Comparison of ENCODE assay signal across 1 cellular context in the genomic region with DNA sequence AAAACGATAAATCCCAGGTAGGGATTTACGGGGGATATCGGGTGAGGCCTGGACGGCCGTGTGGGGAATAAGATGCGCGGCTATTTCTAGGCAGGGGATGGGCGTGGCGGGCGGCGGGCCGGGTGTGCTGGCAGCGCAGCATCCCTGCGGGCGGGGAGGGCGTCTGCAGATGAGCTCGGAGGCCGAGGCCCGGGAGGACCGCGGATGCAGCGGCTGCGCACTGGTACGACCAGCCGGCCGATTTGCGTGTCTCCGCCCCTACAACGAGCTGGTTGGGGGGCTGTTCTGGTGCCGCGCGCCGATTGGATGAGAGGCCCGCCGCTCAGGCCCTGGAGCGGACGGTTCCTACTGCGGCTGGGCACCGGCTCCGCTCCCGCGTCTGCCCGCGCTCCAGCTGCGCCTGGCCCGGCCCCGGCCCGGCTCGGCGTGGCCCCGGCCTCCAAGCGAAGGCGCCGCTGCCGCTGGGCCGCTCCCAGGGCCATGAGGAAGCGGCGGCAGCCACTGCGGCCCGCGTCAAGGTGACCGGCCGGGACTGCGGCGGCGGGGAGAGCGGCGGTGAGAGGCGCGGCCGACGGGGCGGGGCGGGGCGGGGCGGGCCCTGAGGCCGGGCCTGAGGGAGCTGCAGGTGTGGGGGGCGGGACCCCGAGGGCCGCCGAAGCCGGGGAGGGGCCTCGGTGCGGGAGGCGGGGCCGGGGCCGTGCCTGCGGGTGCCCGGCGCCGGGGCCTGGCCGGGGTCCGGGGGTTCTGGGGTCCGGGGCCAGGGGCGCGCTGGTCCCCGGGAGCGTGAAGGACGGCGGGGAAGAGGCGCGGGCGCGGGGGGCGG.
A peak's percentile ranks its signal among the peaks of the same experiment; 100 is the strongest.
TF ChIP-seq lines count a peak whose summit lies in the region.

A gene with protein sequence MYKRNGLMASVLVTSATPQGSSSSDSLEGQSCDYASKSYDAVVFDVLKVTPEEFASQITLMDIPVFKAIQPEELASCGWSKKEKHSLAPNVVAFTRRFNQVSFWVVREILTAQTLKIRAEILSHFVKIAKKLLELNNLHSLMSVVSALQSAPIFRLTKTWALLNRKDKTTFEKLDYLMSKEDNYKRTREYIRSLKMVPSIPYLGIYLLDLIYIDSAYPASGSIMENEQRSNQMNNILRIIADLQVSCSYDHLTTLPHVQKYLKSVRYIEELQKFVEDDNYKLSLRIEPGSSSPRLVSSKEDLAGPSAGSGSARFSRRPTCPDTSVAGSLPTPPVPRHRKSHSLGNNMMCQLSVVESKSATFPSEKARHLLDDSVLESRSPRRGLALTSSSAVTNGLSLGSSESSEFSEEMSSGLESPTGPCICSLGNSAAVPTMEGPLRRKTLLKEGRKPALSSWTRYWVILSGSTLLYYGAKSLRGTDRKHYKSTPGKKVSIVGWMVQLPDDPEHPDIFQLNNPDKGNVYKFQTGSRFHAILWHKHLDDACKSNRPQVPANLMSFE (plus strand): TSS at position 325 of the 823 bp plus-strand sequence. CDS start 47,508 bp downstream, outside the sequence.

TF ChIP-seq in WTC11, 78 proteins besides CTCF, POLR2A, EP300 and RAD21 (continued from another document):
- TF ChIP-seq, protein P1, sequence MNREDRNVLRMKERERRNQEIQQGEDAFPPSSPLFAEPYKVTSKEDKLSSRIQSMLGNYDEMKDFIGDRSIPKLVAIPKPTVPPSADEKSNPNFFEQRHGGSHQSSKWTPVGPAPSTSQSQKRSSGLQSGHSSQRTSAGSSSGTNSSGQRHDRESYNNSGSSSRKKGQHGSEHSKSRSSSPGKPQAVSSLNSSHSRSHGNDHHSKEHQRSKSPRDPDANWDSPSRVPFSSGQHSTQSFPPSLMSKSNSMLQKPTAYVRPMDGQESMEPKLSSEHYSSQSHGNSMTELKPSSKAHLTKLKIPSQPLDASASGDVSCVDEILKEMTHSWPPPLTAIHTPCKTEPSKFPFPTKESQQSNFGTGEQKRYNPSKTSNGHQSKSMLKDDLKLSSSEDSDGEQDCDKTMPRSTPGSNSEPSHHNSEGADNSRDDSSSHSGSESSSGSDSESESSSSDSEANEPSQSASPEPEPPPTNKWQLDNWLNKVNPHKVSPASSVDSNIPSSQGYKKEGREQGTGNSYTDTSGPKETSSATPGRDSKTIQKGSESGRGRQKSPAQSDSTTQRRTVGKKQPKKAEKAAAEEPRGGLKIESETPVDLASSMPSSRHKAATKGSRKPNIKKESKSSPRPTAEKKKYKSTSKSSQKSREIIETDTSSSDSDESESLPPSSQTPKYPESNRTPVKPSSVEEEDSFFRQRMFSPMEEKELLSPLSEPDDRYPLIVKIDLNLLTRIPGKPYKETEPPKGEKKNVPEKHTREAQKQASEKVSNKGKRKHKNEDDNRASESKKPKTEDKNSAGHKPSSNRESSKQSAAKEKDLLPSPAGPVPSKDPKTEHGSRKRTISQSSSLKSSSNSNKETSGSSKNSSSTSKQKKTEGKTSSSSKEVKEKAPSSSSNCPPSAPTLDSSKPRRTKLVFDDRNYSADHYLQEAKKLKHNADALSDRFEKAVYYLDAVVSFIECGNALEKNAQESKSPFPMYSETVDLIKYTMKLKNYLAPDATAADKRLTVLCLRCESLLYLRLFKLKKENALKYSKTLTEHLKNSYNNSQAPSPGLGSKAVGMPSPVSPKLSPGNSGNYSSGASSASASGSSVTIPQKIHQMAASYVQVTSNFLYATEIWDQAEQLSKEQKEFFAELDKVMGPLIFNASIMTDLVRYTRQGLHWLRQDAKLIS (CRISPR knock-in tag; IDR thresholded peaks at IDR 0.05; ENCODE audit: borderline replicate concordance): no peak
- TF ChIP-seq ZNF232 (CRISPR knock-in tag; IDR thresholded peaks at IDR 0.05) (no peak), ZNF263 (CRISPR knock-in tag; IDR thresholded peaks at IDR 0.05; ENCODE audit: low read depth) (peak; percentile 79; the same call in 1 of the 2 replicates), NFYB (CRISPR knock-in tag; conservative IDR thresholded peaks at IDR 0.05; ENCODE audit: low read depth) (peak; percentile 89), SP1 (CRISPR knock-in tag; conservative IDR thresholded peaks at IDR 0.05) (peak; percentile 90), CBFB (CRISPR knock-in tag; IDR thresholded peaks at IDR 0.05; ENCODE audit: low read depth) (0 out of 2 replicates have a peak, but pooled peaks have one; percentile 21), GRHL2 (CRISPR knock-in tag; IDR thresholded peaks at IDR 0.05; ENCODE audit: insufficient replicate concordance, severe bottlenecking) (no peak)
- TF ChIP-seq, protein P2, sequence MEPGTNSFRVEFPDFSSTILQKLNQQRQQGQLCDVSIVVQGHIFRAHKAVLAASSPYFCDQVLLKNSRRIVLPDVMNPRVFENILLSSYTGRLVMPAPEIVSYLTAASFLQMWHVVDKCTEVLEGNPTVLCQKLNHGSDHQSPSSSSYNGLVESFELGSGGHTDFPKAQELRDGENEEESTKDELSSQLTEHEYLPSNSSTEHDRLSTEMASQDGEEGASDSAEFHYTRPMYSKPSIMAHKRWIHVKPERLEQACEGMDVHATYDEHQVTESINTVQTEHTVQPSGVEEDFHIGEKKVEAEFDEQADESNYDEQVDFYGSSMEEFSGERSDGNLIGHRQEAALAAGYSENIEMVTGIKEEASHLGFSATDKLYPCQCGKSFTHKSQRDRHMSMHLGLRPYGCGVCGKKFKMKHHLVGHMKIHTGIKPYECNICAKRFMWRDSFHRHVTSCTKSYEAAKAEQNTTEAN (CRISPR knock-in tag; IDR thresholded peaks at IDR 0.05): no peak
- TF ChIP-seq, protein P3, sequence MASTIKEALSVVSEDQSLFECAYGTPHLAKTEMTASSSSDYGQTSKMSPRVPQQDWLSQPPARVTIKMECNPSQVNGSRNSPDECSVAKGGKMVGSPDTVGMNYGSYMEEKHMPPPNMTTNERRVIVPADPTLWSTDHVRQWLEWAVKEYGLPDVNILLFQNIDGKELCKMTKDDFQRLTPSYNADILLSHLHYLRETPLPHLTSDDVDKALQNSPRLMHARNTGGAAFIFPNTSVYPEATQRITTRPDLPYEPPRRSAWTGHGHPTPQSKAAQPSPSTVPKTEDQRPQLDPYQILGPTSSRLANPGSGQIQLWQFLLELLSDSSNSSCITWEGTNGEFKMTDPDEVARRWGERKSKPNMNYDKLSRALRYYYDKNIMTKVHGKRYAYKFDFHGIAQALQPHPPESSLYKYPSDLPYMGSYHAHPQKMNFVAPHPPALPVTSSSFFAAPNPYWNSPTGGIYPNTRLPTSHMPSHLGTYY (CRISPR knock-in tag; IDR thresholded peaks at IDR 0.05): no peak
- TF ChIP-seq, protein P4, sequence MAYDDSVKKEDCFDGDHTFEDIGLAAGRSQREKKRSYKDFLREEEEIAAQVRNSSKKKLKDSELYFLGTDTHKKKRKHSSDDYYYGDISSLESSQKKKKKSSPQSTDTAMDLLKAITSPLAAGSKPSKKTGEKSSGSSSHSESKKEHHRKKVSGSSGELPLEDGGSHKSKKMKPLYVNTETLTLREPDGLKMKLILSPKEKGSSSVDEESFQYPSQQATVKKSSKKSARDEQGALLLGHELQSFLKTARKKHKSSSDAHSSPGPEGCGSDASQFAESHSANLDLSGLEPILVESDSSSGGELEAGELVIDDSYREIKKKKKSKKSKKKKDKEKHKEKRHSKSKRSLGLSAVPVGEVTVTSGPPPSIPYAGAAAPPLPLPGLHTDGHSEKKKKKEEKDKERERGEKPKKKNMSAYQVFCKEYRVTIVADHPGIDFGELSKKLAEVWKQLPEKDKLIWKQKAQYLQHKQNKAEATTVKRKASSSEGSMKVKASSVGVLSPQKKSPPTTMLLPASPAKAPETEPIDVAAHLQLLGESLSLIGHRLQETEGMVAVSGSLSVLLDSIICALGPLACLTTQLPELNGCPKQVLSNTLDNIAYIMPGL (CRISPR knock-in tag; IDR thresholded peaks at IDR 0.05): no peak
- TF ChIP-seq, protein P5, sequence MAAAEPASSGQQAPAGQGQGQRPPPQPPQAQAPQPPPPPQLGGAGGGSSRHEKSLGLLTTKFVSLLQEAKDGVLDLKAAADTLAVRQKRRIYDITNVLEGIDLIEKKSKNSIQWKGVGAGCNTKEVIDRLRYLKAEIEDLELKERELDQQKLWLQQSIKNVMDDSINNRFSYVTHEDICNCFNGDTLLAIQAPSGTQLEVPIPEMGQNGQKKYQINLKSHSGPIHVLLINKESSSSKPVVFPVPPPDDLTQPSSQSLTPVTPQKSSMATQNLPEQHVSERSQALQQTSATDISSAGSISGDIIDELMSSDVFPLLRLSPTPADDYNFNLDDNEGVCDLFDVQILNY (CRISPR knock-in tag; IDR thresholded peaks at IDR 0.05): 0 out of 2 replicates have a peak, but pooled peaks have one; percentile 38
